Comparison of ENCODE assay signal across 2 cellular contexts in genomic region chr16:83100679-83101078, GRCh38.
TF ChIP-seq lines count a peak whose summit lies in the region.

No MANE protein-coding gene starts in this region.

TF ChIP-seq in IMR-90, 13 proteins besides CTCF, POLR2A, EP300 and RAD21:
- TF ChIP-seq CEBPB (IDR thresholded peaks at IDR 0.05; ENCODE audit: low read depth, low read length): peak; percentile 65
- TF ChIP-seq NFE2L2 (IDR thresholded peaks at IDR 0.05; ENCODE audit: low read depth, low read length): no peak
- no peak for TF ChIP-seq RFX5 (IDR thresholded peaks at IDR 0.05; ENCODE audit: low read depth, low read length)
- no peak for TF ChIP-seq MXI1 (IDR thresholded peaks at IDR 0.05; ENCODE audit: borderline replicate concordance, low read depth, low read length)
TF ChIP-seq in IMR-90: peak in this region for 1.

TF ChIP-seq in endothelial cell of umbilical vein, 7 proteins besides CTCF, POLR2A, EP300 and RAD21:
- TF ChIP-seq GATA2 (IDR thresholded peaks at IDR 0.05; ENCODE audit: insufficient read depth, insufficient read length, low read depth, low read length) (no peak), EZH2 (IDR thresholded peaks at IDR 0.05; ENCODE audit: borderline replicate concordance, low read depth, low read length, severe bottlenecking) (no peak), FOS (IDR thresholded peaks at IDR 0.05; ENCODE audit: borderline replicate concordance, insufficient read depth, low read length) (peak; percentile 26), POLR2AphosphoS5 (IDR thresholded peaks at IDR 0.05; ENCODE audit: insufficient read depth, low read depth, low read length) (no peak)
